ENCODE assay signal across 8 cellular contexts in genomic region chr14:36069535-36069900, GRCh38.
DNase-seq lines count a peak whose midpoint lies in the region; TF ChIP-seq lines count a peak whose summit lies in the region.

No MANE protein-coding gene starts in this region.

- no peak overlapping the region for H3K18ac ChIP-seq in H9 (ENCODE audit: insufficient read length, low read depth, low read length)

- H3K4me1 Mint-ChIP-seq in activated CD4-positive, alpha-beta T cell treated with anti-CD3 and anti-CD28 coated beads, Interleukin-2, amount 10 ng/mL, durations not matched to agents 24 days and 14 days, result no peaks in the 10 kb centered on the region
- H3K4me1 Mint-ChIP-seq in H9 (peaks cover 4% of the 10 kb centered on the region in 2 experiments), endothelial cell (ENCODE audit: unreplicated experiment) (no peaks in the 10 kb centered on the region)

- no peaks in the 10 kb centered on the region for H4K20me1 ChIP-seq in H9 (ENCODE audit: control insufficient read depth, insufficient read depth, insufficient read length)

- H3K9me3 ChIP-seq in H9 (ENCODE audit: control insufficient read depth, low read depth, low read length), result no peaks in the 10 kb centered on the region

- no CpG with 5 or more reads among the region's 2 CpGs for WGBS in H9 (ENCODE audit: extremely low coverage, insufficient read length, low lambda C conversion rate)

- H3K4ac ChIP-seq in H9 (ENCODE audit: low read depth, low read length), result no peak overlapping the region

- TF ChIP-seq CTCF in H9 (conservative IDR thresholded peaks at IDR 0.05) (peak; percentile 84), endothelial cell (IDR thresholded peaks at IDR 0.05; ENCODE audit: unreplicated experiment) (peak; percentile 76)

- no peak overlapping the region for H2BK120ac ChIP-seq in H9 (ENCODE audit: low read depth, low read length, poor library complexity, severe bottlenecking)

- no peak overlapping the region for H3K9ac ChIP-seq in H9 (ENCODE audit: extremely low read depth, insufficient read length, low read length)

- H2BK12ac ChIP-seq in H9 (ENCODE audit: insufficient read length, low read depth, low read length), result no peak overlapping the region

- no peak overlapping the region for H4K5ac ChIP-seq in H9 (ENCODE audit: insufficient read length, low read depth, low read length)

- H3K79me1 ChIP-seq in H9 (ENCODE audit: insufficient read depth, low read depth, low read length, poor library complexity, severe bottlenecking), result no peaks in the 10 kb centered on the region

- H2BK5ac ChIP-seq in H9 (ENCODE audit: insufficient read length, low read length), result no peak overlapping the region

- H3K27me3 Mint-ChIP-seq in activated CD4-positive, alpha-beta T cell treated with anti-CD3 and anti-CD28 coated beads, Interleukin-2, amount 10 ng/mL, durations not matched to agents 24 days and 14 days, result peaks cover 23% of the 10 kb centered on the region
- peaks cover 2% of the 10 kb centered on the region for H3K27me3 Mint-ChIP-seq in H9 (ENCODE audit: low read depth)
- peaks cover 4% of the 10 kb centered on the region for H3K27me3 Mint-ChIP-seq in endothelial cell (ENCODE audit: unreplicated experiment)

- no peaks in the 10 kb centered on the region for H3K9me3 Mint-ChIP-seq in activated CD4-positive, alpha-beta T cell treated with anti-CD3 and anti-CD28 coated beads, Interleukin-2, amount 10 ng/mL, durations not matched to agents 24 days and 14 days
- no peaks in the 10 kb centered on the region for H3K9me3 Mint-ChIP-seq in H9
- no peaks in the 10 kb centered on the region for H3K9me3 Mint-ChIP-seq in endothelial cell (ENCODE audit: unreplicated experiment)

- H2BK20ac ChIP-seq in H9 (ENCODE audit: low read depth, low read length, poor library complexity, severe bottlenecking), result no peak overlapping the region

- H3K27me3 ChIP-seq in H9 (ENCODE audit: insufficient read depth, low read length), result no peaks in the 10 kb centered on the region

- no peak overlapping the region for H2AFZ ChIP-seq in H9 (ENCODE audit: low read length)

- H3K23me2 ChIP-seq in H9 (ENCODE audit: insufficient read length, low read depth, low read length, poor library complexity, severe bottlenecking), result no peaks in the 10 kb centered on the region

- no peak overlapping the region for H4K91ac ChIP-seq in H9 (ENCODE audit: insufficient read length, low read depth, low read length)

- H3K4me1 ChIP-seq in H9 (ENCODE audit: insufficient read depth, low read length), result peaks cover 3% of the 10 kb centered on the region; the same call in 1 of the 2 replicates

- no peak overlapping the region for H3K4me2 ChIP-seq in H9 (ENCODE audit: insufficient read depth, insufficient read length, low read length)

- no peak overlapping the region for H2AK5ac ChIP-seq in H9 (ENCODE audit: insufficient read length, low read length)

- H3K27ac ChIP-seq in H9 (ENCODE audit: insufficient read length, low read depth, low read length), result no peak overlapping the region

- H3K56ac ChIP-seq in H9 (ENCODE audit: insufficient read length, low read depth, low read length), result no peak overlapping the region

- H3K27ac Mint-ChIP-seq in activated CD4-positive, alpha-beta T cell treated with anti-CD3 and anti-CD28 coated beads, Interleukin-2, amount 10 ng/mL, durations not matched to agents 24 days and 14 days, result no peak overlapping the region
- no peak overlapping the region for H3K27ac Mint-ChIP-seq in H9
- no peak overlapping the region for H3K27ac Mint-ChIP-seq in endothelial cell (ENCODE audit: unreplicated experiment)

- H3K23ac ChIP-seq in H9 (ENCODE audit: insufficient read length, low read depth, low read length), result no peak overlapping the region

- no peaks in the 10 kb centered on the region for H3K79me2 ChIP-seq in H9 (ENCODE audit: insufficient read depth, low read length)

- intact Hi-C loops in activated CD4-positive, alpha-beta T cell treated with anti-CD3 and anti-CD28 coated beads, Interleukin-2, amount 10 ng/mL, durations not matched to agents 24 days and 14 days (cut with micrococcal nuclease), result loop anchor here (2.0 kb wide), 1 partner anchor 191 kb away; no protein-coding TSS in a partner anchor

- no peak overlapping the region for H3K14ac ChIP-seq in H9 (ENCODE audit: insufficient read depth, low read length)

- no peak overlapping the region for H4K8ac ChIP-seq in H9 (replicated peaks; ENCODE audit: insufficient read length, low read depth, low read length)

- no peak overlapping the region for H3K4me3 Mint-ChIP-seq in activated CD4-positive, alpha-beta T cell treated with anti-CD3 and anti-CD28 coated beads, Interleukin-2, amount 10 ng/mL, durations not matched to agents 24 days and 14 days
- H3K4me3 Mint-ChIP-seq in H9 (no peak overlapping the region; a peak in 1 of 5 replicates), endothelial cell (ENCODE audit: unreplicated experiment) (no peak overlapping the region)

- peak; percentile 75 for DNase-seq in activated CD4-positive, alpha-beta T cell treated with anti-CD3 and anti-CD28 coated beads, Interleukin-2, amount 10 ng/mL, durations not matched to agents 24 days and 14 days
- DNase-seq in activated CD4-positive, alpha-beta T cell treated with anti-CD3 and anti-CD28 coated beads, Interleukin-2, amount 50 U/mL, for 1 hour, result no peak
- DNase-seq in H9 (peak; percentile 72), NAMALWA (ENCODE audit: low spot score) (peak; percentile 56), SHP77 (lab: John Stamatoyannopoulos, UW) (peak; percentile 65 to 66), endothelial cell (ENCODE audit: low spot score) (peak; percentile 59), mucosa of gallbladder (ENCODE audit: low spot score) (peak; percentile 56), activated gamma-delta T cell treated with Interleukin-2 at 50 U/mL for 16 hours (no peak)

- no peaks in the 10 kb centered on the region for H3K36me3 Mint-ChIP-seq in activated CD4-positive, alpha-beta T cell treated with anti-CD3 and anti-CD28 coated beads, Interleukin-2, amount 10 ng/mL, durations not matched to agents 24 days and 14 days (ENCODE audit: low read depth)
- H3K36me3 Mint-ChIP-seq in H9 (ENCODE audit: insufficient read depth in 1 of 3, low read depth in 3 of 3) (no peaks in the 10 kb centered on the region), endothelial cell (ENCODE audit: low read depth, unreplicated experiment) (no peaks in the 10 kb centered on the region)

- H3T11ph ChIP-seq in H9 (ENCODE audit: low read length), result no peak overlapping the region

- H2BK15ac ChIP-seq in H9 (ENCODE audit: low read depth, low read length), result no peak overlapping the region

Comparison
In these comparisons a context has a peak if more than half of its experiments do, and no peak if none do; other contexts are left out.
1. DNase-seq: peak in activated CD4-positive, alpha-beta T cell treated with anti-CD3 and anti-CD28 coated beads, Interleukin-2, amount 10 ng/mL, durations not matched to agents 24 days and 14 days (single experiment), H9 (single experiment), NAMALWA (single experiment), SHP77 (2 of 2), endothelial cell (single experiment) and mucosa of gallbladder (single experiment); none in activated CD4-positive, alpha-beta T cell treated with anti-CD3 and anti-CD28 coated beads, Interleukin-2, amount 50 U/mL, for 1 hour (single experiment) and activated gamma-delta T cell treated with Interleukin-2 at 50 U/mL for 16 hours (single experiment).